Comparison of ENCODE assay signal across 8 cellular contexts in the genomic region with DNA sequence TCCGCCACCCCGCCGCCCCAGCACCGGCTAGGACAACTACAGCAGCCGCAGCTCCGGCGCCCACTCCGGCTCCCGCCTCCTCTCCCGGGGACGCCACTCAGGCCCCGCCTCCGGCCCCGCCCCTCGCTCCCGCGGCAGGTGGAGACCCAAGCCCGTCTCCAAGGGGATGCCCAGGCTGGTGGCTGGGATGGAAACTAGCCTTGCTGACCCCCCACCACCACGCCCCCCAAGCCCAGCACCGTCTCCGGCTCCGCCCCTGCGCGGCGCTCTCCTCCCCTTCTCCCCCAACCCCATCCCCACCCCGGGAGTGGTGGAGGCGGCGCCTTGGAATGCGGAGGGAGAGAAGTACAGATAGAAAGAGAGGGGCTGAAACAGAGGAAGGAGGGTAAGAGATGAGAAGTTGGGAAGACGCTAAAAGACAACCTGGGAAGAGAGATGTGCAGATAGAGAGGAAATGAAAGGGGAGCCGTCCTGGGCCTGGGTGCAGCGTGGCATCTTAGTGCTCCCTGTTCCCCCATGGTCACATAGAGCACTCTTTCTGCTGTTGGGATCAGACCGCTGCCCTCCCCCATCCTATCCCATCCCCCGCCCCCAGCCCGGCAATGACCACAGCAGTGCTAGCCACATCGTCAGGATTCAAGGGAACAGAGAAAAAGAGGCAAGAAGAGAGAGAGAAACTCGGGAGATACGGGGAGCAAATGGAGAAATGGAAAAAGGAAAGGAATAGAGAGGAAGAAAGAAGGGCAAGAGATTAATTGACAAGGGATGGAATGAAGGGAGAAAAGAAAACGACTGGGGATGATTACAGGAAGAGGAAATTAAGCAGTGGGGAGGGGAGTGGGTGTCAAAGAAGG. TPM values are rescaled to one million over a fixed set of nuclear protein-coding genes. Genes with fewer than 3 reads are reported as not detected.
A peak's percentile ranks its signal among the peaks of the same experiment; 100 is the strongest.
DNase-seq lines count a peak whose midpoint lies in the region; ATAC-seq and TF ChIP-seq lines count a peak whose summit lies in the region.

A gene with protein sequence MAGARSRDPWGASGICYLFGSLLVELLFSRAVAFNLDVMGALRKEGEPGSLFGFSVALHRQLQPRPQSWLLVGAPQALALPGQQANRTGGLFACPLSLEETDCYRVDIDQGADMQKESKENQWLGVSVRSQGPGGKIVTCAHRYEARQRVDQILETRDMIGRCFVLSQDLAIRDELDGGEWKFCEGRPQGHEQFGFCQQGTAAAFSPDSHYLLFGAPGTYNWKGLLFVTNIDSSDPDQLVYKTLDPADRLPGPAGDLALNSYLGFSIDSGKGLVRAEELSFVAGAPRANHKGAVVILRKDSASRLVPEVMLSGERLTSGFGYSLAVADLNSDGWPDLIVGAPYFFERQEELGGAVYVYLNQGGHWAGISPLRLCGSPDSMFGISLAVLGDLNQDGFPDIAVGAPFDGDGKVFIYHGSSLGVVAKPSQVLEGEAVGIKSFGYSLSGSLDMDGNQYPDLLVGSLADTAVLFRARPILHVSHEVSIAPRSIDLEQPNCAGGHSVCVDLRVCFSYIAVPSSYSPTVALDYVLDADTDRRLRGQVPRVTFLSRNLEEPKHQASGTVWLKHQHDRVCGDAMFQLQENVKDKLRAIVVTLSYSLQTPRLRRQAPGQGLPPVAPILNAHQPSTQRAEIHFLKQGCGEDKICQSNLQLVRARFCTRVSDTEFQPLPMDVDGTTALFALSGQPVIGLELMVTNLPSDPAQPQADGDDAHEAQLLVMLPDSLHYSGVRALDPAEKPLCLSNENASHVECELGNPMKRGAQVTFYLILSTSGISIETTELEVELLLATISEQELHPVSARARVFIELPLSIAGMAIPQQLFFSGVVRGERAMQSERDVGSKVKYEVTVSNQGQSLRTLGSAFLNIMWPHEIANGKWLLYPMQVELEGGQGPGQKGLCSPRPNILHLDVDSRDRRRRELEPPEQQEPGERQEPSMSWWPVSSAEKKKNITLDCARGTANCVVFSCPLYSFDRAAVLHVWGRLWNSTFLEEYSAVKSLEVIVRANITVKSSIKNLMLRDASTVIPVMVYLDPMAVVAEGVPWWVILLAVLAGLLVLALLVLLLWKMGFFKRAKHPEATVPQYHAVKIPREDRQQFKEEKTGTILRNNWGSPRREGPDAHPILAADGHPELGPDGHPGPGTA (minus strand): TSS at position 64 of the 854 bp plus-strand sequence. CDS start 222 bp downstream, outside the sequence.

- H3K27me3 ChIP-seq in heart left ventricle: no peaks in the 10 kb centered on the region
- peaks cover 19% of the 10 kb centered on the region for H3K27me3 ChIP-seq in trophoblast cell (ENCODE audit: insufficient read depth, low read length)
- H3K27me3 ChIP-seq in vagina: no peaks in the 10 kb centered on the region

- no peak within 1 kb of the TSS for H2BK5ac ChIP-seq in trophoblast cell (ENCODE audit: low read depth, low read length, poor library complexity)

- TF ChIP-seq CTCF in heart left ventricle (IDR thresholded peaks at IDR 0.05): no peak
- TF ChIP-seq CTCF in vagina (IDR thresholded peaks at IDR 0.05): no peak

- H3K9me3 ChIP-seq in heart left ventricle (no peaks in the 10 kb centered on the region), trophoblast cell (ENCODE audit: insufficient read depth, low read depth, low read length) (no peaks in the 10 kb centered on the region), vagina (no peaks in the 10 kb centered on the region)

- H3K27ac ChIP-seq in heart left ventricle (peak within 1 kb of the TSS; percentile 65 to 99 (median 92)), trophoblast cell (ENCODE audit: low read depth, low read length) (no peak within 1 kb of the TSS), vagina (peak within 1 kb of the TSS; percentile 69)

- no peak within 1 kb of the TSS for H3K14ac ChIP-seq in trophoblast cell (ENCODE audit: low read length)

- peak within 1 kb of the TSS; percentile 73 for H3K4me3 Mint-ChIP-seq in activated naive CD8-positive, alpha-beta T cell treated with anti-CD3 and anti-CD28 coated beads for 36 hours

- H3K79me2 ChIP-seq in trophoblast cell (ENCODE audit: control insufficient read depth, insufficient read depth, low read length, poor library complexity): no peaks in the 10 kb centered on the region

- H3K36me3 Mint-ChIP-seq in activated naive CD8-positive, alpha-beta T cell treated with anti-CD3 and anti-CD28 coated beads for 36 hours: no peaks in the 10 kb centered on the region

- H3K36me3 ChIP-seq in heart left ventricle (no peaks in the 10 kb centered on the region), trophoblast cell (ENCODE audit: control insufficient read depth in 1 of 2, insufficient read depth in 2 of 2, low read length in 2 of 2) (no peaks in the 10 kb centered on the region), vagina (no peaks in the 10 kb centered on the region)

- WGBS in heart left ventricle, 4 donors: 0 to 1% (median 1%) methylated on average over 21 to 39 of the region's 39 CpGs
- WGBS in trophoblast cell (ENCODE audit: extremely low coverage, insufficient coverage, insufficient read length): no CpG with 5 or more reads among the region's 39 CpGs

- H2AK5ac ChIP-seq in trophoblast cell (ENCODE audit: low read length): no peak within 1 kb of the TSS

- H3K9me3 Mint-ChIP-seq in activated naive CD8-positive, alpha-beta T cell treated with anti-CD3 and anti-CD28 coated beads for 36 hours: no peaks in the 10 kb centered on the region

- H3K23ac ChIP-seq in trophoblast cell (ENCODE audit: low read length): no peak within 1 kb of the TSS

- H3K4me1 ChIP-seq in heart left ventricle: peaks cover 0 to 59% (median 26%) of the 10 kb centered on the region in 12 donors
- H3K4me1 ChIP-seq in trophoblast cell (ENCODE audit: control insufficient read depth in 1 of 2, insufficient read depth in 2 of 2, low read length in 2 of 2): peaks cover 2 to 8% of the 10 kb centered on the region in 2 experiments
- peaks cover 18% of the 10 kb centered on the region for H3K4me1 ChIP-seq in vagina

- H2BK120ac ChIP-seq in trophoblast cell (ENCODE audit: insufficient read depth, low read length, poor library complexity): no peak within 1 kb of the TSS

- H3K9ac ChIP-seq in trophoblast cell (ENCODE audit: low read length): no peak within 1 kb of the TSS

- H3K4ac ChIP-seq in trophoblast cell (ENCODE audit: low read depth, low read length): no peak within 1 kb of the TSS

- no peak within 1 kb of the TSS for H4K8ac ChIP-seq in trophoblast cell (ENCODE audit: low read depth, low read length)

- DNase-seq in ELF-1 (ENCODE audit: low read depth, low spot score): peak; percentile 86
- peak; percentile 7 for DNase-seq in SHP77 treated with DMSO at 0.1 percent for 48 hours (lab: John Stamatoyannopoulos, UW)
- DNase-seq in activated naive CD8-positive, alpha-beta T cell treated with anti-CD3 and anti-CD28 coated beads for 36 hours: peak; percentile 69
- DNase-seq in heart left ventricle: peak; percentile 86 to 94 (median 92)
- peak in 1 of 2 donors; percentile 28 for DNase-seq in trophoblast cell
- DNase-seq in vagina (ENCODE audit: extremely low spot score in 2 of 2): no peak

- peaks cover 23% of the 10 kb centered on the region for H3K27me3 Mint-ChIP-seq in activated naive CD8-positive, alpha-beta T cell treated with anti-CD3 and anti-CD28 coated beads for 36 hours

- TF ChIP-seq POLR2A in heart left ventricle (IDR thresholded peaks at IDR 0.05) (peak in 1 of 2 donors; percentile 24), vagina (IDR thresholded peaks at IDR 0.05) (no peak)

- peak within 1 kb of the TSS; percentile 87 for H3K4me2 ChIP-seq in trophoblast cell (ENCODE audit: low read length)

- H2BK12ac ChIP-seq in trophoblast cell (ENCODE audit: low read length): no peak within 1 kb of the TSS

- no peak within 1 kb of the TSS for H4K91ac ChIP-seq in trophoblast cell (ENCODE audit: low read depth, low read length)

- intact Hi-C loops in heart left ventricle (cut with DNase I): loop anchor here in 1 of 10 donors (2.0 kb wide), 1 partner anchor 21 kb away; a partner anchor contains a TSS
- intact Hi-C loops in vagina (cut with DNase I): no loop called here

- H3K4me1 Mint-ChIP-seq in activated naive CD8-positive, alpha-beta T cell treated with anti-CD3 and anti-CD28 coated beads for 36 hours: peaks cover 12% of the 10 kb centered on the region

- H3K18ac ChIP-seq in trophoblast cell (ENCODE audit: low read length): no peak within 1 kb of the TSS

- peak within 1 kb of the TSS; percentile 67 for H2AFZ ChIP-seq in trophoblast cell (ENCODE audit: insufficient read depth, low read length, poor library complexity)

- no peak within 1 kb of the TSS for H4K12ac ChIP-seq in trophoblast cell (ENCODE audit: low read depth, low read length)

- H3K79me1 ChIP-seq in trophoblast cell (ENCODE audit: low read length): no peaks in the 10 kb centered on the region

- no peak within 1 kb of the TSS for H3K27ac Mint-ChIP-seq in activated naive CD8-positive, alpha-beta T cell treated with anti-CD3 and anti-CD28 coated beads for 36 hours

- ATAC-seq in HG03354 (IDR thresholded peaks at IDR 0.05; ENCODE audit: poor library complexity, severe bottlenecking, unreplicated experiment) (peak; percentile 57), heart left ventricle (peak; percentile 9 to 55 (median 52)), GM21825 (IDR thresholded peaks at IDR 0.05; ENCODE audit: unreplicated experiment) (no peak)

- peak within 1 kb of the TSS; percentile 48 to 87 (median 71) for H3K4me3 ChIP-seq in heart left ventricle
- H3K4me3 ChIP-seq in trophoblast cell (ENCODE audit: low read depth, low read length): peak within 1 kb of the TSS; percentile 50
- H3K4me3 ChIP-seq in vagina: peak within 1 kb of the TSS; percentile 53 to 66

RNA-seq across cellular contexts. Expression of the gene that starts here (rescaled TPM):
- 1 to 10 TPM; 3.3 to 3.7 TPM for total RNA-seq in activated naive CD8-positive, alpha-beta T cell treated with anti-CD3 and anti-CD28 coated beads for 36 hours
- total RNA-seq in heart left ventricle (1,000 to 10,000 TPM in 1 of 9 donors, 100 to 1,000 TPM in 8; 199 to 1,007 (median 620) TPM), vagina (23.6 TPM)
- polyA plus RNA-seq in heart left ventricle: 100 to 1,000 TPM; 173 to 573 TPM
- 0.92 and 1.1 TPM in 2 replicates for polyA plus RNA-seq in trophoblast cell (2013)

Comparison
In these comparisons a context has a peak if more than half of its experiments do, and no peak if none do; other contexts are left out.
1. DNase-seq: peak in ELF-1 (single experiment), SHP77 treated with DMSO at 0.1 percent for 48 hours (single experiment), activated naive CD8-positive, alpha-beta T cell treated with anti-CD3 and anti-CD28 coated beads for 36 hours (single experiment) and heart left ventricle (5 of 5); none in vagina (0 of 2).
2. Peak in every context shown above with its lines, with median percentiles within 50 percentile points of each other: H3K4me3 ChIP-seq.